8 cellular contexts compared by ENCODE assay signal in genomic region chr18:8607776-8608682, GRCh38. TPM values are rescaled to one million over a fixed set of nuclear protein-coding genes. Genes with fewer than 3 reads are reported as not detected.
DNase-seq lines count a peak whose midpoint lies in the region; ATAC-seq and TF ChIP-seq lines count a peak whose summit lies in the region.

No MANE protein-coding gene starts in this region.

- CTCF ChIA-PET in activated CD8-positive, alpha-beta T cell treated with anti-CD3 and anti-CD28 coated beads, Interleukin-2, amount 10 ng/mL, durations not matched to agents 7 days and 5 days (lab: Charles Lee), result interaction anchor here (0.9 to 1.5 kb wide), 3 partner anchors 9 to 24 kb away, joined by 3 to 8 read pairs (median 3); no protein-coding TSS in a partner anchor

- DNase-seq in HCEC 1CT (peak; percentile 25), thoracic aorta (ENCODE audit: low spot score) (no peak), SIG-M5 (lab: John Stamatoyannopoulos, UW) (no peak), DMS53 (lab: John Stamatoyannopoulos, UW) (no peak)
- DNase-seq in activated CD8-positive, alpha-beta T cell treated with anti-CD3 and anti-CD28 coated beads, Interleukin-2, amount 10 ng/mL, durations not matched to agents 7 days and 5 days, result no peak
- DNase-seq in stimulated activated CD4-positive, alpha-beta T cell treated with anti-CD3 and anti-CD28 coated beads, Interleukin-15, amount 100 ng/mL, for 24 hours, result no peak

- POLR2A ChIA-PET in activated CD8-positive, alpha-beta T cell treated with anti-CD3 and anti-CD28 coated beads, Interleukin-2, amount 10 ng/mL, durations not matched to agents 7 days and 5 days (lab: Charles Lee), result interaction anchor here (0.9 to 1.2 kb wide), 3 partner anchors 8 to 81 kb away, joined by 3 to 5 read pairs (median 3); no protein-coding TSS in a partner anchor

- peaks cover 26 to 35% (median 34%) of the 10 kb centered on the region in 11 experiments for H4K20me1 ChIP-seq in BLaER1 treated with 17β-estradiol and CSF1 and Interleukin-3, amounts not matched to agents 10 nM and 100 nM

- H3K4me1 Mint-ChIP-seq in activated CD8-positive, alpha-beta T cell treated with anti-CD3 and anti-CD28 coated beads, Interleukin-2, amount 10 ng/mL, durations not matched to agents 7 days and 5 days (ENCODE audit: low read depth), result peaks cover 42% of the 10 kb centered on the region

- H3K36me3 ChIP-seq in BLaER1 treated with 17β-estradiol and CSF1 and Interleukin-3, amounts not matched to agents 10 nM and 100 nM, result peaks cover 9 to 19% (median 14%) of the 10 kb centered on the region in 11 experiments; a peak in 20 of 22 replicates
- peaks cover 12% of the 10 kb centered on the region for H3K36me3 ChIP-seq in iPS-20b (ENCODE audit: insufficient read depth, low read depth, low read length)
- H3K36me3 ChIP-seq in thoracic aorta, result no peaks in the 10 kb centered on the region

- H3K36me3 Mint-ChIP-seq in activated CD8-positive, alpha-beta T cell treated with anti-CD3 and anti-CD28 coated beads, Interleukin-2, amount 10 ng/mL, durations not matched to agents 7 days and 5 days (ENCODE audit: low read depth), result peaks cover 12% of the 10 kb centered on the region

- H3K9me3 Mint-ChIP-seq in activated CD8-positive, alpha-beta T cell treated with anti-CD3 and anti-CD28 coated beads, Interleukin-2, amount 10 ng/mL, durations not matched to agents 7 days and 5 days (ENCODE audit: insufficient read depth), result no peaks in the 10 kb centered on the region

- peak overlapping the region; percentile 85 to 97 (median 94) for H3K9ac ChIP-seq in BLaER1 treated with 17β-estradiol and CSF1 and Interleukin-3, amounts not matched to agents 10 nM and 100 nM
- peak overlapping the region; percentile 77; the same call in 1 of the 2 replicates for H3K9ac ChIP-seq in iPS-20b (ENCODE audit: low read depth, low read length)

- peaks cover 6% of the 10 kb centered on the region for H3K27me3 Mint-ChIP-seq in activated CD8-positive, alpha-beta T cell treated with anti-CD3 and anti-CD28 coated beads, Interleukin-2, amount 10 ng/mL, durations not matched to agents 7 days and 5 days (ENCODE audit: low read depth)

- H3K4me3 ChIP-seq in BLaER1 treated with 17β-estradiol and CSF1 and Interleukin-3, amounts not matched to agents 10 nM and 100 nM, result peak overlapping the region; percentile 92 to 99 (median 97)
- H3K4me3 ChIP-seq in iPS-20b (ENCODE audit: low read length) (peak overlapping the region; percentile 90), thoracic aorta (peak overlapping the region; percentile 96)

- H3K9me3 ChIP-seq in BLaER1 treated with 17β-estradiol and CSF1 and Interleukin-3, amounts not matched to agents 10 nM and 100 nM (replicated peaks in 1 of 11), result no peaks in the 10 kb centered on the region
- H3K9me3 ChIP-seq in iPS-20b (ENCODE audit: insufficient read depth, low read depth, low read length), result no peaks in the 10 kb centered on the region
- H3K9me3 ChIP-seq in thoracic aorta, result no peaks in the 10 kb centered on the region

- peak overlapping the region; percentile 81 for H3K4me3 Mint-ChIP-seq in activated CD8-positive, alpha-beta T cell treated with anti-CD3 and anti-CD28 coated beads, Interleukin-2, amount 10 ng/mL, durations not matched to agents 7 days and 5 days

- ATAC-seq in activated CD8-positive, alpha-beta T cell treated with anti-CD3 and anti-CD28 coated beads, Interleukin-2, amount 10 ng/mL, durations not matched to agents 7 days and 5 days, result no peak
- ATAC-seq in thoracic aorta (ENCODE audit: insufficient number of reproducible peaks, low FRiP score, low read depth), result no peak

- peaks cover 55 to 77% (median 65%) of the 10 kb centered on the region in 10 experiments for H3K4me1 ChIP-seq in BLaER1 treated with 17β-estradiol and CSF1 and Interleukin-3, amounts not matched to agents 10 nM and 100 nM
- H3K4me1 ChIP-seq in iPS-20b (ENCODE audit: insufficient read depth, low read length) (peaks cover 22% of the 10 kb centered on the region), thoracic aorta (ENCODE audit: control insufficient read depth in 1 of 2, low read depth in 2 of 2) (peaks cover 25 to 40% of the 10 kb centered on the region in 2 donors)

- H3K27me3 ChIP-seq in BLaER1 treated with 17β-estradiol and CSF1 and Interleukin-3, amounts not matched to agents 10 nM and 100 nM, result no peaks in the 10 kb centered on the region
- H3K27me3 ChIP-seq in iPS-20b (ENCODE audit: insufficient read depth, low read length) (peaks cover 19% of the 10 kb centered on the region), thoracic aorta (replicated peaks; ENCODE audit: insufficient read depth) (no peaks in the 10 kb centered on the region)

- H3K27ac Mint-ChIP-seq in activated CD8-positive, alpha-beta T cell treated with anti-CD3 and anti-CD28 coated beads, Interleukin-2, amount 10 ng/mL, durations not matched to agents 7 days and 5 days, result no peak overlapping the region

- no peak for TF ChIP-seq CTCF in thoracic aorta (IDR thresholded peaks at IDR 0.05)

- peak overlapping the region; percentile 82 to 98 (median 92) for H3K4me2 ChIP-seq in BLaER1 treated with 17β-estradiol and CSF1 and Interleukin-3, amounts not matched to agents 10 nM and 100 nM

- peak overlapping the region; percentile 18 to 91 (median 88); a peak in 21 of 22 replicates for H3K27ac ChIP-seq in BLaER1 treated with 17β-estradiol and CSF1 and Interleukin-3, amounts not matched to agents 10 nM and 100 nM
- H3K27ac ChIP-seq in iPS-20b (ENCODE audit: low read length) (no peak overlapping the region), thoracic aorta (peak overlapping the region; percentile 79)

RNA-seq across cellular contexts. Expression of gene RAB12, which starts 1.2 kb away (rescaled TPM):
- total RNA-seq in activated CD8-positive, alpha-beta T cell treated with anti-CD3 and anti-CD28 coated beads, Interleukin-2, amount 10 ng/mL, durations not matched to agents 7 days and 5 days, result 10 to 100 TPM; 14.5 to 15.2 TPM
- total RNA-seq in thoracic aorta, result 10 to 100 TPM; 40.1 to 55.0 TPM
